ENCODE assay signal across 8 cellular contexts in the genomic region with DNA sequence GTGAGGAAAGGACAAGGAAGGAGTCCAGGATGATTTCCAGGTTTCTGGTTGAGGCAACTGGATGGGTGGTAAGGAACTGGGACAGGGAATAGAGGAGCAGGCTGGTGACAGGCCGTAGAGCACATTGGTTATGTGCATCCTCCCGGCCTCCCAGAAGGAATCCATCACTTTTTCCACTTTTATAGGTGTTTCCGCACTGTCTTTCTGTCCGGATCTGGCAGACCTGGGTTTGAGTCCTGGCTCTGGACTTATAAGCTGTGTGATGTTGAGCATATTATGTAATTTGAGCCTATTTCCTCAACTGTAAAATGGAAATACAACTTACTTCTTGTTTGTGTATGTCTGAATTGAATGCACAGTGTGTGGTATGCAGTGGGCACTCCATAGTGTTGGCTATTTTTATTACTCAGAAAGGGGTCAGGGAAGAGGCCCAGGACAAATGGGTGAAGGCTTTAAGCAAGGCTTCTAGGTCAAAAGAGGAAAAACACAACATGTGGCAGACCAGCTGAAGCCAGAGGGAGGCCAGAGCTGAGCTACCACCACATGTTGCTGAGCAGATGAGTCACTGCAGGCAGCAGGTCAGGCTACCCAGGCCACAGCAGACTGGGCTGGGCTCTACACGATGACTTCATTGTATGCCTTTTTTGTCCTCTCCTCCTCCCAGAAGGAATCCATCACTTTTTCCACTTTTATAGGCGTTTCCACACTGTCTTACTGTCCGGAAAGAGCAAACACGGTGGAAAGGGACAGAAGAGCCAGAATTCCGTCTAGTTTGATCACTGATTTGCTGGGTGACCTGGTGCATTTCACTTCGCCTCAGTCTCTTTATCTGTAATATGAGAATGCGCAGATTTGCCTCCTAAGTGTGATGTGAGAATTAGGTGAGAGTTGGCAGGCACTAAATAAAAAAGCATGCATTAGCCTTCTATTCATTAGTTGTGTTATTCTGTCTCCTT. TPM values are rescaled to one million over a fixed set of nuclear protein-coding genes. Genes with fewer than 3 reads are reported as not detected.
DNase-seq lines count a peak whose midpoint lies in the region; ATAC-seq and TF ChIP-seq lines count a peak whose summit lies in the region.

No MANE protein-coding gene starts in this region.

- peak overlapping the region; percentile 84 for H2BK5ac ChIP-seq in IMR-90 (ENCODE audit: low read depth, low read length, poor library complexity, severe bottlenecking)

- TF ChIP-seq RAD21 in IMR-90 (IDR thresholded peaks at IDR 0.05; ENCODE audit: low read length), result peak; percentile 32; the same call in 1 of the 2 replicates

- BruUV-seq in IMR-90 (replicated peaks; lab: Mats Ljungman, UMichigan), result no TSS peak

- dilution Hi-C loops in IMR-90 (cut with HindIII; ENCODE audit: low sequenced_read_pairs, unreplicated experiment), result no loop called here

- H3K23ac ChIP-seq in IMR-90 (ENCODE audit: low read depth, low read length), result peak overlapping the region; percentile 51

- peaks cover 8 to 29% of the 10 kb centered on the region in 2 experiments for H3K79me1 ChIP-seq in IMR-90 (ENCODE audit: low read depth in 1 of 2, low read length in 2 of 2)

- peak overlapping the region; percentile 65 for H2AK5ac ChIP-seq in IMR-90 (ENCODE audit: low read depth, low read length)

- H3K14ac ChIP-seq in IMR-90 (replicated peaks; ENCODE audit: low read depth, low read length), result peak overlapping the region; percentile 92

- H3K27me3 ChIP-seq in IMR-90 (ENCODE audit: control insufficient read depth, insufficient read depth, low read length) (no peaks in the 10 kb centered on the region), skeletal muscle satellite cell (ENCODE audit: control insufficient read depth, insufficient read depth, low read length) (no peaks in the 10 kb centered on the region)

- DNase-seq in stimulated activated CD4-positive, alpha-beta T cell treated with anti-CD3 and anti-CD28 coated beads, Interleukin-2, amount 100 ng/mL, for 48 hours, result peak; percentile 5
- no peak for DNase-seq in stimulated activated CD4-positive, alpha-beta T cell treated with anti-CD3 and anti-CD28 coated beads, Interleukin-4, amount 100 ng/mL, for 1 hour
- DNase-seq in IMR-90, result peak; percentile 99
- DNase-seq in RWPE1 (ENCODE audit: low spot score), result peak; percentile 88
- peak; percentile 44 for DNase-seq in cerebellar cortex (ENCODE audit: low spot score)
- peak in 1 of 3 donors; percentile 3 for DNase-seq in immature natural killer cell
- DNase-seq in activated effector memory CD4-positive, alpha-beta T cell treated with anti-CD3 and anti-CD28 coated beads, Interleukin-2, amount 50 U/mL, for 16 hours, result no peak

- 0% methylated on average over 1 of the region's 11 CpGs; no CpG with 5 or more reads in 1 of the 2 experiments for WGBS in IMR-90 (ENCODE audit: extremely low coverage in 2 of 2, insufficient read length in 1 of 2), 2 experiments

- peaks cover 27 to 38% of the 10 kb centered on the region in 2 donors for H3K4me1 Mint-ChIP-seq in immature natural killer cell

- POLR2A ChIA-PET in IMR-90 (lab: Charles Lee; ENCODE audit: unreplicated experiment), result interaction anchor here (0.5 to 1.1 kb wide), 4 partner anchors 12 to 282 kb away, joined by 3 to 10 read pairs (median 4); no protein-coding TSS in a partner anchor
- POLR2A ChIA-PET in RWPE1 (lab: Yijun Ruan, JAX; ENCODE audit: low non-redundant PET), result interaction anchor here (0.6 kb wide), 1 partner anchor 156 kb away, joined by 4 read pairs; no protein-coding TSS in a partner anchor

- H4K5ac ChIP-seq in IMR-90 (ENCODE audit: low read depth, low read length), result peak overlapping the region; percentile 26; the same call in 1 of the 2 replicates

- H3K18ac ChIP-seq in IMR-90 (ENCODE audit: low read depth, low read length), result peak overlapping the region; percentile 58

- H2AK9ac ChIP-seq in IMR-90 (replicated peaks; ENCODE audit: low read depth, low read length, poor library complexity), result peak overlapping the region; percentile 43

- peak overlapping the region; percentile 81 for H3K9ac ChIP-seq in IMR-90 (ENCODE audit: low read depth, low read length)
- H3K9ac ChIP-seq in skeletal muscle satellite cell (ENCODE audit: low read depth, low read length), result peak overlapping the region; percentile 85

- ATAC-seq in IMR-90 (ENCODE audit: low read depth), result peak; percentile 89

- H3K27ac ChIP-seq in IMR-90 (ENCODE audit: insufficient read depth, low read length) (peak overlapping the region; percentile 87), RWPE1 (peak overlapping the region; percentile 87)

- H4K20me1 ChIP-seq in IMR-90 (ENCODE audit: insufficient read depth, low read length), result peaks cover 10% of the 10 kb centered on the region

- no peaks in the 10 kb centered on the region for H3K9me3 ChIP-seq in IMR-90 (ENCODE audit: control insufficient read depth, insufficient read depth, low read length)
- H3K9me3 ChIP-seq in skeletal muscle satellite cell (replicated peaks; ENCODE audit: low read length), result no peaks in the 10 kb centered on the region

- TF ChIP-seq CTCF in IMR-90 (conservative IDR thresholded peaks at IDR 0.05; ENCODE audit: low read depth, low read length) (no peak), RWPE1 (conservative IDR thresholded peaks at IDR 0.05; ENCODE audit: low read depth) (no peak)

- peak overlapping the region; percentile 54 for H2BK120ac ChIP-seq in IMR-90 (ENCODE audit: low read depth, low read length)

- CTCF ChIA-PET in IMR-90 (lab: Yijun Ruan, JAX) (interaction anchor here (0.6 kb wide), 1 partner anchor 12 kb away, joined by 3 read pairs; no protein-coding TSS in a partner anchor), RWPE1 (lab: Yijun Ruan, JAX) (no interaction called here)

- peaks cover 4 to 5% (median 4%) of the 10 kb centered on the region in 3 donors for H3K27me3 Mint-ChIP-seq in immature natural killer cell (ENCODE audit: low read depth in 3 of 3)

- intact Hi-C loops in IMR-90 (cut with micrococcal nuclease), result loop anchor here (2.0 to 5.0 kb wide), 3 partner anchors 35 to 116 kb away; a partner anchor contains a TSS

- in situ Hi-C loops in IMR-90 (cut with MboI; ENCODE audit: low sequenced_read_pairs), result no loop called here

- H4K8ac ChIP-seq in IMR-90 (ENCODE audit: low read depth in 2 of 2, low read length in 2 of 2), result peak overlapping the region; percentile 73 to 85

- H3K4me3 Mint-ChIP-seq in immature natural killer cell, result peak overlapping the region; percentile 85 to 93 (median 90)

- H3K4ac ChIP-seq in IMR-90 (ENCODE audit: low read depth, low read length), result peak overlapping the region; percentile 75

- peak overlapping the region; percentile 58 for H2BK20ac ChIP-seq in IMR-90 (ENCODE audit: low read depth, low read length)

- peaks cover 3 to 5% (median 4%) of the 10 kb centered on the region in 3 donors for H3K36me3 Mint-ChIP-seq in immature natural killer cell

- H3K9me1 ChIP-seq in IMR-90 (ENCODE audit: insufficient read depth, low read length), result peaks cover 5% of the 10 kb centered on the region

- TF ChIP-seq POLR2A in IMR-90 (IDR thresholded peaks at IDR 0.05; ENCODE audit: low read depth, low read length), result no peak

- H3K36me3 ChIP-seq in IMR-90 (ENCODE audit: control insufficient read depth, insufficient read depth, low read length) (no peaks in the 10 kb centered on the region), skeletal muscle satellite cell (ENCODE audit: insufficient read depth, low read length) (peaks cover 6% of the 10 kb centered on the region)

- peak overlapping the region; percentile 91 for H3K4me2 ChIP-seq in IMR-90 (ENCODE audit: low read depth, low read length)
- peak overlapping the region; percentile 96 for H3K4me2 ChIP-seq in skeletal muscle satellite cell (ENCODE audit: low read length)

- H3K4me1 ChIP-seq in IMR-90 (ENCODE audit: control insufficient read depth, insufficient read depth, low read length) (peaks cover 5% of the 10 kb centered on the region), skeletal muscle satellite cell (ENCODE audit: control insufficient read depth, insufficient read depth, low read length) (peaks cover 12% of the 10 kb centered on the region)

- H3K56ac ChIP-seq in IMR-90 (ENCODE audit: extremely low read depth, insufficient read depth, low read length), result peak overlapping the region; percentile 90

- H3K4me3 ChIP-seq in IMR-90 (ENCODE audit: insufficient read depth, low read depth, low read length), result peak overlapping the region; percentile 68
- H3K4me3 ChIP-seq in skeletal muscle satellite cell (ENCODE audit: low read length), result peak overlapping the region; percentile 72

- H2BK15ac ChIP-seq in IMR-90 (ENCODE audit: low read depth, low read length), result peak overlapping the region; percentile 63; the same call in 1 of the 3 replicates

- H3K9me3 Mint-ChIP-seq in immature natural killer cell, result no peaks in the 10 kb centered on the region

- peak overlapping the region; percentile 87 for H4K91ac ChIP-seq in IMR-90 (ENCODE audit: insufficient read depth, low read depth, low read length)

- H2AFZ ChIP-seq in IMR-90 (replicated peaks; ENCODE audit: low read length, poor library complexity), result peak overlapping the region; percentile 82

- peak overlapping the region; percentile 61 to 92 (median 86) for H3K27ac Mint-ChIP-seq in immature natural killer cell

TF ChIP-seq in IMR-90, 13 proteins besides CTCF, POLR2A, EP300 and RAD21 (continues in another document):
- TF ChIP-seq RFX5 (IDR thresholded peaks at IDR 0.05; ENCODE audit: low read depth, low read length) (no peak), FOS (IDR thresholded peaks at IDR 0.05; ENCODE audit: low read depth, low read length) (peak; percentile 95), NFE2L2 (IDR thresholded peaks at IDR 0.05; ENCODE audit: low read depth, low read length) (no peak), CHD1 (IDR thresholded peaks at IDR 0.05; ENCODE audit: low read depth, low read length) (no peak), RCOR1 (IDR thresholded peaks at IDR 0.05; ENCODE audit: insufficient replicate concordance, low read length) (no peak), SMC3 (IDR thresholded peaks at IDR 0.05; ENCODE audit: low read depth, low read length) (peak; percentile 2; the same call in 1 of the 2 replicates), CEBPB (IDR thresholded peaks at IDR 0.05; ENCODE audit: low read depth, low read length) (no peak), MXI1 (IDR thresholded peaks at IDR 0.05; ENCODE audit: borderline replicate concordance, low read depth, low read length) (peak; percentile 97), BHLHE40 (IDR thresholded peaks at IDR 0.05; ENCODE audit: low read depth, low read length) (peak; percentile 56)

RNA-seq across cellular contexts. Expression of a gene that starts 0.8 kb away (rescaled TPM):
- 12.5 and 14.2 TPM in 2 replicates for total RNA-seq in IMR-90 (2012; rRNA removed)
- polyA plus RNA-seq in IMR-90 (2012; rRNA removed), result 41.0 and 44.0 TPM in 2 replicates
- 14.5 and 18.4 TPM in 2 replicates for polyA plus RNA-seq in IMR-90 (2012; cell fraction: cytosol; rRNA removed)
- polyA plus RNA-seq in IMR-90 (2012; cell fraction: nucleus; rRNA removed; ENCODE audit: low replicate concordance), result 287 and 303 TPM in 2 replicates
- polyA plus RNA-seq in immature natural killer cell, result 1 to 10 TPM; 1.4 to 7.9 (median 7.4) TPM
- total RNA-seq in skeletal muscle satellite cell (2012; rRNA removed), result 14.7 and 15.5 TPM in 2 replicates

RNA-seq across cellular contexts. Expression of a gene that starts 52.2 kb away (rescaled TPM):
- total RNA-seq in IMR-90 (2012; rRNA removed), result 10.6 and 15.8 TPM in 2 replicates
- polyA plus RNA-seq in IMR-90 (2012; rRNA removed) (3.7 and 4.6 TPM in 2 replicates), immature natural killer cell (10 to 100 TPM; 13.4 to 20.4 (median 17.6) TPM)
- polyA plus RNA-seq in IMR-90 (2012; cell fraction: cytosol; rRNA removed), result 0.70 and 1.5 TPM in 2 replicates
- 0.28 and 2.5 TPM in 2 replicates for polyA plus RNA-seq in IMR-90 (2012; cell fraction: nucleus; rRNA removed; ENCODE audit: low replicate concordance)
- total RNA-seq in skeletal muscle satellite cell (2012; rRNA removed), result 6.6 and 7.9 TPM in 2 replicates

Comparison
In these comparisons a context has a peak if more than half of its experiments do, and no peak if none do; other contexts are left out.
1. DNase-seq: peak in stimulated activated CD4-positive, alpha-beta T cell treated with anti-CD3 and anti-CD28 coated beads, Interleukin-2, amount 100 ng/mL, for 48 hours (2 of 2), IMR-90 (single experiment), RWPE1 (single experiment) and cerebellar cortex (single experiment); none in stimulated activated CD4-positive, alpha-beta T cell treated with anti-CD3 and anti-CD28 coated beads, Interleukin-4, amount 100 ng/mL, for 1 hour (single experiment) and activated effector memory CD4-positive, alpha-beta T cell treated with anti-CD3 and anti-CD28 coated beads, Interleukin-2, amount 50 U/mL, for 16 hours (single experiment).